In the genomic region with DNA sequence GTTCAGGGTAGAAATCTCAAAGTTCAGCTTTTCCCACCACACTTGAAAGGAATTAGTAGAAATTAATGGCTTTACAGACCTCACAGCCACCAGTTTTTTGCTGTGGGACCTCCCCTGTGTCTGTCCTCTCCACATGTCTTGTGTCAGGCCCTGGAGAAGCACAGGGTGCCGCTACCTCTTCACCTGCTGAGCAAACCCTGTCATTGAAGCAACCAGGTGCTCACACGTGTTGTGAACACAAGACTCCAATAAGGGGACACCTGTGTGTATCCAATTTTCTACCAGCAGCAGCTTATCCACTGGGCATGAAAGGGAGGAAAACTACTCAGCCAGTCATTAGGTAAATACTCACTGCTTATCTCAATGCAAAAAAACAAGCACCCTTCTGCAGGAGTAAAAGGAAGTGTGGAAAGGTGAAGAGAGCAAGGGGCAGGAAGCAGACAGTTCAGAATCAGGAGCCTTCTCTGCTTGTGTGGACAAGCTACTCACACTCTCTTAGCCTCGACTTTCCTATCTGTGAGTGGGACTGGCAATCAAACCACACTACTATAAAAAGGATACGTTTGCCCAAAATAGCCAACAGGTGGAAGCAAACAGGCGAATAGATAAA, we compare ENCODE assay signal across 19 cellular contexts.
DNase-seq lines count a peak whose midpoint lies in the region; ATAC-seq and TF ChIP-seq lines count a peak whose summit lies in the region.
"Had no signal": no experiment of that assay in that cellular context is flagged by ENCODE, and none has a peak within 500 bp of the region (broad histone marks: within the 10 kb centered on the region; RNA-seq: fewer than 3 reads in every experiment).

No MANE protein-coding gene starts in this region.

- TF ChIP-seq CTCF in hepatocyte (IDR thresholded peaks at IDR 0.05; ENCODE audit: poor library complexity), result no peak
- no peak for TF ChIP-seq CTCF in spleen (IDR thresholded peaks at IDR 0.05 in 8 of 11, conservative IDR thresholded peaks at IDR 0.05 in 3 of 11)

- H3K4me3 Mint-ChIP-seq in stimulated activated memory B cell treated with anti-CD40 and anti-IgM and Interleukin-4, amounts not matched to agents 10 μg/mL and 1 μg/mL and 100 μg/mL, for 72 hours, result no peak overlapping the region

- no peak for ATAC-seq in stimulated activated memory B cell treated with anti-CD40 and anti-IgM and Interleukin-4, amounts not matched to agents 10 μg/mL and 1 μg/mL and 100 μg/mL, for 72 hours

- no peak overlapping the region for H2AFZ ChIP-seq in hepatocyte

- 78% methylated on average over 5 of the region's 5 CpGs for WGBS in hepatocyte (ENCODE audit: low lambda C conversion rate, missing lambda C conversion rate)
- 59 to 68% (median 65%) methylated on average over 5 of the region's 5 CpGs for WGBS in spleen, 5 donors

- DNase-seq in DMS79 treated with DMSO at 0.1 percent for 48 hours (lab: John Stamatoyannopoulos, UW) (peak; percentile 9), DMS79 (lab: John Stamatoyannopoulos, UW) (no peak), NCI-H2196 treated with DMSO at 0.1 percent for 48 hours (lab: John Stamatoyannopoulos, UW; ENCODE audit: unreplicated experiment) (peak; percentile 78), hepatocyte (ENCODE audit: low spot score) (peak; percentile 31), spleen (no peak), hypothalamus (lab: John Stamatoyannopoulos, UW) (no peak), NCI-H526 treated with DMSO at 0.1 percent for 48 hours (lab: John Stamatoyannopoulos, UW) (no peak)
- DNase-seq: activated CD4-positive, CD25-positive, alpha-beta regulatory T cell; activated effector memory CD4-positive, alpha-beta T cell treated with Interleukin-2 at 50 U/mL for 16 hours; GOT3; NCI-H82; stimulated activated CD4-positive, alpha-beta T cell treated with anti-CD3 and anti-CD28 coated beads, Interleukin-2, amount 100 ng/mL, for 24 hours; SW 1271 had no signal

- no peaks in the 10 kb centered on the region for H4K20me1 ChIP-seq in hepatocyte (ENCODE audit: insufficient read depth, poor library complexity, severe bottlenecking)
- H4K20me1 ChIP-seq: BLaER1 treated with 17β-estradiol and CSF1 and Interleukin-3, amounts not matched to agents 10 nM and 100 nM had no signal

- H3K4me1 Mint-ChIP-seq in stimulated activated memory B cell treated with anti-CD40 and anti-IgM and Interleukin-4, amounts not matched to agents 10 μg/mL and 1 μg/mL and 100 μg/mL, for 72 hours, result no peaks in the 10 kb centered on the region

- no peak overlapping the region for H3K27ac Mint-ChIP-seq in stimulated activated memory B cell treated with anti-CD40 and anti-IgM and Interleukin-4, amounts not matched to agents 10 μg/mL and 1 μg/mL and 100 μg/mL, for 72 hours

- H3K9me2 ChIP-seq in hepatocyte (replicated peaks; ENCODE audit: insufficient read depth), result no peaks in the 10 kb centered on the region

- TF ChIP-seq POLR2A in spleen (IDR thresholded peaks at IDR 0.05), result no peak

- H3K9me3 Mint-ChIP-seq in stimulated activated memory B cell treated with anti-CD40 and anti-IgM and Interleukin-4, amounts not matched to agents 10 μg/mL and 1 μg/mL and 100 μg/mL, for 72 hours, result peaks cover 5% of the 10 kb centered on the region

- H3K79me2 ChIP-seq in hepatocyte, result no peaks in the 10 kb centered on the region

- H3K27me3 Mint-ChIP-seq in stimulated activated memory B cell treated with anti-CD40 and anti-IgM and Interleukin-4, amounts not matched to agents 10 μg/mL and 1 μg/mL and 100 μg/mL, for 72 hours, result peaks cover 18% of the 10 kb centered on the region

- H3K4me2 ChIP-seq in hepatocyte, result no peak overlapping the region

- H3K36me3 ChIP-seq in hepatocyte (replicated peaks; ENCODE audit: insufficient read depth, low read depth) (no peaks in the 10 kb centered on the region), spleen (no peaks in the 10 kb centered on the region)
- H3K36me3 ChIP-seq: BLaER1 treated with 17β-estradiol and CSF1 and Interleukin-3, amounts not matched to agents 10 nM and 100 nM; neutrophil; thoracic aorta had no signal

- H3K4me1 ChIP-seq in hepatocyte (ENCODE audit: insufficient read depth) (peaks cover 61% of the 10 kb centered on the region), spleen (peaks cover 0 to 12% (median 0%) of the 10 kb centered on the region in 6 donors)

- H3K9me3 ChIP-seq in hepatocyte (ENCODE audit: low read depth) (no peaks in the 10 kb centered on the region), spleen (peaks cover 0 to 10% (median 2%) of the 10 kb centered on the region in 8 donors)
- H3K9me3 ChIP-seq: thoracic aorta had no signal

- intact Hi-C loops in spleen (cut with DNase I; ENCODE audit: low total_unique reads), result no loop called here

- H3K27me3 ChIP-seq in hepatocyte (no peaks in the 10 kb centered on the region), spleen (replicated peaks in 1 of 7) (no peaks in the 10 kb centered on the region)
- H3K27me3 ChIP-seq: BLaER1 treated with 17β-estradiol and CSF1 and Interleukin-3, amounts not matched to agents 10 nM and 100 nM; neutrophil had no signal

- H3K27ac ChIP-seq in hepatocyte (peak overlapping the region; percentile 66), spleen (no peak overlapping the region)
- H3K27ac ChIP-seq: 22Rv1; BLaER1 treated with 17β-estradiol and CSF1 and Interleukin-3, amounts not matched to agents 10 nM and 100 nM; epithelial cell of prostate; neutrophil; thoracic aorta had no signal

- no peaks in the 10 kb centered on the region for H3K36me3 Mint-ChIP-seq in stimulated activated memory B cell treated with anti-CD40 and anti-IgM and Interleukin-4, amounts not matched to agents 10 μg/mL and 1 μg/mL and 100 μg/mL, for 72 hours

- no peak overlapping the region for H3K4me3 ChIP-seq in hepatocyte
- H3K4me3 ChIP-seq in spleen, result no peak overlapping the region
- H3K4me3 ChIP-seq: BLaER1 treated with 17β-estradiol and CSF1 and Interleukin-3, amounts not matched to agents 10 nM and 100 nM; thoracic aorta had no signal

Comparison
In these comparisons a context has a peak if more than half of its experiments do, and no peak if none do; other contexts are left out.
1. DNase-seq: peak in DMS79 treated with DMSO at 0.1 percent for 48 hours (single experiment), NCI-H2196 treated with DMSO at 0.1 percent for 48 hours (single experiment) and hepatocyte (single experiment); none in DMS79 (single experiment), spleen (single experiment), hypothalamus (0 of 51) and NCI-H526 treated with DMSO at 0.1 percent for 48 hours (single experiment).